Comparison of ENCODE assay signal across 11 cellular contexts in the genomic region with DNA sequence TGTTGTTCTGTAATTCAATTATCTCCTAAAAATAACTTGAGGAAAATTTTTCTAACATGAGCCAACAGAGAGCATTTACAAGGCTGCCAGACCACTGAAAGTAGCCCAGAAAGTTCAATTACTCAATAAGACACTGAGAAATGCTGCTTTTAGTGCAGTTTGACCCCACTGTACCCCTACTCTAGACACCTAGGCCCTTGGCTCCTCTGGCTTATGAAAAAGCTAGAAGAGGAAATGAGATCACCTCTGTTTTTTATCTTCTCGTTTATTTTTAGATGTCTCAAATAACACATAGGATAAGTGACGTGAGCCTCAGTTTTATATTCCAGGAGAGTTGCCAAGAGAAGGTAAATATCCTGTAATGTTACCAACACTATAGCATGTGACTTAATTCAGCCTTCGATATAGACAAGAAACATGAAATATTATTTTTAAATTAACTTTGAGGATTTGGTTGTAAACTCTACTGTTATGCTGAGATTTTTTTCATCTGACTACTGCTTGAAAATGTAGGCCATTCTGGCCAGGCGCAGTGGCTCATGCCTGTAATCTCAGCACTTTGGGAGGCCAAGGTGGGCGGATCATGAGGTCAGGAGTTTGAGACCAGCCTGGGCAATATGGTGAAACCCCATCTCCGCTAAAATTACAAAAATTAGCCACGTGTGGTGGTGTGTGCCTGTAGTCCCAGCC. TPM values are rescaled to one million over a fixed set of nuclear protein-coding genes. Genes with fewer than 3 reads are reported as not detected.
DNase-seq lines count a peak whose midpoint lies in the region; ATAC-seq and TF ChIP-seq lines count a peak whose summit lies in the region.
"Had no signal": no experiment of that assay in that cellular context is flagged by ENCODE, and none has a peak within 500 bp of the region (broad histone marks: within the 10 kb centered on the region; RNA-seq: fewer than 3 reads in every experiment).

No MANE protein-coding gene starts in this region.

- no peaks in the 10 kb centered on the region for H3K79me2 ChIP-seq in SK-N-SH (ENCODE audit: insufficient read depth)

- no peaks in the 10 kb centered on the region for H3K4me1 Mint-ChIP-seq in endothelial cell (ENCODE audit: unreplicated experiment)

- in situ Hi-C loops in KBM-7 (cut with MboI; ENCODE audit: low pct_unique_long_range_greater_than_20kb, low sequenced_read_pairs) = no loop called here

- TF ChIP-seq CTCF in SK-N-SH (IDR thresholded peaks at IDR 0.05) (no peak), retinal pigment epithelial cell (conservative IDR thresholded peaks at IDR 0.05; ENCODE audit: low read depth, low read length) (no peak), endothelial cell (IDR thresholded peaks at IDR 0.05; ENCODE audit: unreplicated experiment) (no peak)

- H3K4me2 ChIP-seq in SK-N-SH = peak overlapping the region; percentile 60; the same call in 1 of the 2 replicates
- H3K4me2 ChIP-seq: A549 had no signal

- H3K9ac ChIP-seq in SK-N-SH = peak overlapping the region; percentile 37; the same call in 1 of the 2 replicates

- DNase-seq in NCI-H510A treated with DMSO at 0.1 percent for 48 hours (lab: John Stamatoyannopoulos, UW) (peak; percentile 1), NCI-H510A (lab: John Stamatoyannopoulos, UW) (no peak), SK-N-SH (no peak), retinal pigment epithelial cell (ENCODE audit: low read depth) (peak; percentile 31), endothelial cell (ENCODE audit: low spot score) (no peak), KBM-7 (no peak)
- no peak for DNase-seq in stimulated activated CD4-positive, alpha-beta T cell treated with anti-CD3 and anti-CD28 coated beads, Interleukin-2, amount 100 ng/mL, for 48 hours
- DNase-seq: activated CD4-positive, alpha-beta T cell treated with anti-CD3 and anti-CD28 coated beads, Interleukin-2, amount 50 U/mL, for 48 hours had no signal

- H3K4me1 ChIP-seq in SK-N-SH (ENCODE audit: control insufficient read depth in 1 of 2, insufficient read depth in 2 of 2, low read depth in 1 of 2, low read length in 1 of 2) = peaks cover 0 to 13% of the 10 kb centered on the region in 2 experiments; a peak in 2 of 4 replicates
- H3K4me1 ChIP-seq: A549 had no signal

- no peaks in the 10 kb centered on the region for H3K36me3 Mint-ChIP-seq in endothelial cell (ENCODE audit: low read depth, unreplicated experiment)

- POLR2A ChIA-PET in SK-N-SH (lab: Yijun Ruan, JAX) = no interaction called here

- no peak overlapping the region for H3K4me3 Mint-ChIP-seq in endothelial cell (ENCODE audit: unreplicated experiment)

- H3F3A ChIP-seq in SK-N-SH (replicated peaks; ENCODE audit: insufficient read depth) = peaks cover 11% of the 10 kb centered on the region

- no peaks in the 10 kb centered on the region for H3K9me3 ChIP-seq in SK-N-SH
- H3K9me3 ChIP-seq: A549 had no signal

- peak overlapping the region; percentile 54 for H2AFZ ChIP-seq in SK-N-SH (ENCODE audit: low read depth)

- H3K9me3 Mint-ChIP-seq in endothelial cell (ENCODE audit: unreplicated experiment) = no peaks in the 10 kb centered on the region

- H3K27ac ChIP-seq in SK-N-SH (ENCODE audit: low read depth in 2 of 2, low read length in 1 of 2) = peak overlapping the region; percentile 50 to 76; a peak in 3 of 4 replicates
- H3K27ac ChIP-seq: A549 had no signal

- no peaks in the 10 kb centered on the region for H3K9me2 ChIP-seq in SK-N-SH

- peak in 1 of 2 experiments; percentile 29; a peak in 1 of 4 replicates for TF ChIP-seq EP300 in SK-N-SH (IDR thresholded peaks at IDR 0.05; ENCODE audit: borderline replicate concordance in 1 of 2, low read depth in 1 of 2, low read length in 1 of 2)

- CTCF ChIA-PET in SK-N-SH (lab: Yijun Ruan, JAX) = no interaction called here

- WGBS in SK-N-SH (ENCODE audit: low lambda C conversion rate) = 61% methylated on average over 7 of the region's 7 CpGs

- no peak overlapping the region for H3K4me3 ChIP-seq in SK-N-SH (ENCODE audit: low read depth in 2 of 2, low read length in 1 of 2)
- H3K4me3 ChIP-seq in retinal pigment epithelial cell (ENCODE audit: low read length) = no peak overlapping the region
- H3K4me3 ChIP-seq: A549, K562 had no signal

- H3K27me3 ChIP-seq in SK-N-SH (ENCODE audit: insufficient read depth) = no peaks in the 10 kb centered on the region

- H4K20me1 ChIP-seq in SK-N-SH (ENCODE audit: insufficient read depth) = no peaks in the 10 kb centered on the region

- H3K36me3 ChIP-seq in SK-N-SH (replicated peaks in 1 of 2; ENCODE audit: control insufficient read depth in 1 of 2, insufficient read depth in 2 of 2, low read length in 1 of 2) = no peaks in the 10 kb centered on the region

- no peak for TF ChIP-seq RAD21 in SK-N-SH (IDR thresholded peaks at IDR 0.05; ENCODE audit: low read length)

- H3K27me3 Mint-ChIP-seq in endothelial cell (ENCODE audit: unreplicated experiment) = peaks cover under 1% of the 10 kb centered on the region

- no peak overlapping the region for H3K27ac Mint-ChIP-seq in endothelial cell (ENCODE audit: unreplicated experiment)

- peak; percentile 60 for ATAC-seq in HG02571 (IDR thresholded peaks at IDR 0.05; ENCODE audit: unreplicated experiment)
- ATAC-seq: A549, K562 had no signal

TF ChIP-seq in SK-N-SH, 30 proteins besides CTCF, POLR2A, EP300 and RAD21:
- TF ChIP-seq YY1 (IDR thresholded peaks at IDR 0.05; ENCODE audit: low read depth) (no peak), USF2 (IDR thresholded peaks at IDR 0.05; ENCODE audit: borderline replicate concordance, low read depth, low read length) (no peak), FOXJ3 (CRISPR knock-in tag; IDR thresholded peaks at IDR 0.05) (no peak), TAF1 (IDR thresholded peaks at IDR 0.05; ENCODE audit: borderline replicate concordance, low read depth, low read length) (no peak), NRF1 (IDR thresholded peaks at IDR 0.05; ENCODE audit: low read depth, low read length) (no peak), MEF2A (IDR thresholded peaks at IDR 0.05; ENCODE audit: borderline replicate concordance, low read depth) (peak; percentile 81), RXRA (IDR thresholded peaks at IDR 0.05; ENCODE audit: borderline replicate concordance, low read depth) (peak; percentile 34; the same call in 1 of the 2 replicates), RCOR1 (IDR thresholded peaks at IDR 0.05; ENCODE audit: low read length) (no peak), NFIC (IDR thresholded peaks at IDR 0.05; ENCODE audit: borderline replicate concordance) (peak; percentile 14; the same call in 1 of the 2 replicates), TCF12 (IDR thresholded peaks at IDR 0.05) (peak; percentile 48; the same call in 1 of the 2 replicates), PBX3 (IDR thresholded peaks at IDR 0.05) (peak; percentile 33; the same call in 1 of the 2 replicates), ELF1 (IDR thresholded peaks at IDR 0.05) (no peak), SMC3 (IDR thresholded peaks at IDR 0.05; ENCODE audit: low read depth, low read length) (no peak)
- TF ChIP-seq, protein P1, sequence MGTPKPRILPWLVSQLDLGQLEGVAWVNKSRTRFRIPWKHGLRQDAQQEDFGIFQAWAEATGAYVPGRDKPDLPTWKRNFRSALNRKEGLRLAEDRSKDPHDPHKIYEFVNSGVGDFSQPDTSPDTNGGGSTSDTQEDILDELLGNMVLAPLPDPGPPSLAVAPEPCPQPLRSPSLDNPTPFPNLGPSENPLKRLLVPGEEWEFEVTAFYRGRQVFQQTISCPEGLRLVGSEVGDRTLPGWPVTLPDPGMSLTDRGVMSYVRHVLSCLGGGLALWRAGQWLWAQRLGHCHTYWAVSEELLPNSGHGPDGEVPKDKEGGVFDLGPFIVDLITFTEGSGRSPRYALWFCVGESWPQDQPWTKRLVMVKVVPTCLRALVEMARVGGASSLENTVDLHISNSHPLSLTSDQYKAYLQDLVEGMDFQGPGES (IDR thresholded peaks at IDR 0.05; ENCODE audit: low read depth, low read length) = no peak
- TF ChIP-seq, protein P2, sequence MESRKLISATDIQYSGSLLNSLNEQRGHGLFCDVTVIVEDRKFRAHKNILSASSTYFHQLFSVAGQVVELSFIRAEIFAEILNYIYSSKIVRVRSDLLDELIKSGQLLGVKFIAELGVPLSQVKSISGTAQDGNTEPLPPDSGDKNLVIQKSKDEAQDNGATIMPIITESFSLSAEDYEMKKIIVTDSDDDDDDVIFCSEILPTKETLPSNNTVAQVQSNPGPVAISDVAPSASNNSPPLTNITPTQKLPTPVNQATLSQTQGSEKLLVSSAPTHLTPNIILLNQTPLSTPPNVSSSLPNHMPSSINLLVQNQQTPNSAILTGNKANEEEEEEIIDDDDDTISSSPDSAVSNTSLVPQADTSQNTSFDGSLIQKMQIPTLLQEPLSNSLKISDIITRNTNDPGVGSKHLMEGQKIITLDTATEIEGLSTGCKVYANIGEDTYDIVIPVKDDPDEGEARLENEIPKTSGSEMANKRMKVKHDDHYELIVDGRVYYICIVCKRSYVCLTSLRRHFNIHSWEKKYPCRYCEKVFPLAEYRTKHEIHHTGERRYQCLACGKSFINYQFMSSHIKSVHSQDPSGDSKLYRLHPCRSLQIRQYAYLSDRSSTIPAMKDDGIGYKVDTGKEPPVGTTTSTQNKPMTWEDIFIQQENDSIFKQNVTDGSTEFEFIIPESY (IDR thresholded peaks at IDR 0.05; ENCODE audit: borderline replicate concordance, low read depth) = no peak

RNA-seq across cellular contexts. Expression of gene TNIP3, which starts 24.4 kb away (rescaled TPM):
- polyA plus RNA-seq in SK-N-SH (2012; rRNA removed) = 0.15 and 0.28 TPM in 2 replicates
- polyA plus RNA-seq in SK-N-SH (2012; cell fraction: cytosol; rRNA removed) = 0.14 and 0.15 TPM in 2 replicates
- not detected in 2 replicates for polyA plus RNA-seq in SK-N-SH (2012; cell fraction: nucleus; rRNA removed)
- 4.0 TPM for total RNA-seq in endothelial cell (ENCODE audit: unreplicated experiment)
- polyA plus RNA-seq: K562 had no signal

Comparison
In these comparisons a context has a peak if more than half of its experiments do, and no peak if none do; other contexts are left out.
1. DNase-seq: peak in NCI-H510A treated with DMSO at 0.1 percent for 48 hours (single experiment) and retinal pigment epithelial cell (single experiment); none in NCI-H510A (single experiment), SK-N-SH (single experiment), stimulated activated CD4-positive, alpha-beta T cell treated with anti-CD3 and anti-CD28 coated beads, Interleukin-2, amount 100 ng/mL, for 48 hours (0 of 2), endothelial cell (single experiment) and KBM-7 (single experiment).